8 cellular contexts compared by ENCODE assay signal in genomic region chr22:20206709-20207215, GRCh38. TPM values are rescaled to one million over a fixed set of nuclear protein-coding genes. Genes with fewer than 3 reads are reported as not detected.
DNase-seq lines count a peak whose midpoint lies in the region; ATAC-seq and TF ChIP-seq lines count a peak whose summit lies in the region.

No MANE protein-coding gene starts in this region.

- no peak for TF ChIP-seq POLR2A in ovary (IDR thresholded peaks at IDR 0.05)

- no peak for TF ChIP-seq EP300 in ovary (IDR thresholded peaks at IDR 0.05)

- TF ChIP-seq CTCF in Panc1 (IDR thresholded peaks at IDR 0.05) (no peak), ovary (IDR thresholded peaks at IDR 0.05) (no peak)

- POLR2A ChIA-PET in activated CD4-positive, alpha-beta T cell treated with anti-CD3 and anti-CD28 coated beads, Interleukin-2, amount 10 ng/mL, durations not matched to agents 7 days and 5 days (lab: Charles Lee), result no interaction called here
- POLR2A ChIA-PET in Panc1 (lab: Charles Lee), result no interaction called here

- peak overlapping the region; percentile 91 for H3K4me3 Mint-ChIP-seq in activated CD4-positive, alpha-beta T cell treated with anti-CD3 and anti-CD28 coated beads, Interleukin-2, amount 10 ng/mL, durations not matched to agents 7 days and 5 days

- no peaks in the 10 kb centered on the region for H3K9me3 Mint-ChIP-seq in activated CD4-positive, alpha-beta T cell treated with anti-CD3 and anti-CD28 coated beads, Interleukin-2, amount 10 ng/mL, durations not matched to agents 7 days and 5 days

- H3K27ac Mint-ChIP-seq in activated CD4-positive, alpha-beta T cell treated with anti-CD3 and anti-CD28 coated beads, Interleukin-2, amount 10 ng/mL, durations not matched to agents 7 days and 5 days, result peak overlapping the region; percentile 98

- H3K9me3 ChIP-seq in Panc1 (ENCODE audit: control insufficient read depth, insufficient read depth, low read depth, low read length) (no peaks in the 10 kb centered on the region), endocrine pancreas (ENCODE audit: control insufficient read depth, low read length) (no peaks in the 10 kb centered on the region), ovary (no peaks in the 10 kb centered on the region)

- CTCF ChIA-PET in activated CD4-positive, alpha-beta T cell treated with anti-CD3 and anti-CD28 coated beads, Interleukin-2, amount 10 ng/mL, durations not matched to agents 7 days and 5 days (lab: Charles Lee), result interaction anchor here (1.0 kb wide), 1 partner anchor 30 kb away, joined by 3 read pairs; no protein-coding TSS in a partner anchor
- CTCF ChIA-PET in Panc1 (lab: Charles Lee), result no interaction called here

- H3K4me3 ChIP-seq in Panc1 (ENCODE audit: low read depth in 2 of 2, low read length in 2 of 2), result peak overlapping the region; percentile 40 to 57
- no peak overlapping the region for H3K4me3 ChIP-seq in endocrine pancreas (ENCODE audit: control insufficient read depth, insufficient read depth, low read length)
- peak overlapping the region; percentile 45 for H3K4me3 ChIP-seq in ovary

- no TSS peak for BruUV-seq in Panc1 (replicated peaks; lab: Mats Ljungman, UMichigan)

- H3K27ac ChIP-seq in Panc1 (ENCODE audit: low read length), result peak overlapping the region; percentile 84
- peak overlapping the region in 1 of 2 donors; percentile 49 for H3K27ac ChIP-seq in ovary

- no peaks in the 10 kb centered on the region for H3K27me3 ChIP-seq in Panc1 (ENCODE audit: control insufficient read depth, insufficient read depth, low read length)
- H3K27me3 ChIP-seq in endocrine pancreas (ENCODE audit: control insufficient read depth, insufficient read depth, low read length), result no peaks in the 10 kb centered on the region
- H3K27me3 ChIP-seq in ovary, result no peaks in the 10 kb centered on the region

- peak; percentile 27 for DNase-seq in activated CD4-positive, alpha-beta T cell treated with anti-CD3 and anti-CD28 coated beads, Interleukin-2, amount 10 ng/mL, durations not matched to agents 7 days and 5 days
- DNase-seq in activated CD4-positive, alpha-beta T cell treated with anti-CD3 and anti-CD28 coated beads for 4 hours, result no peak
- DNase-seq in Panc1 (ENCODE audit: low read depth, low spot score) (no peak), ovary (no peak), NCI-H524 treated with DMSO at 0.1 percent for 48 hours (lab: John Stamatoyannopoulos, UW) (no peak)

- H3K36me3 ChIP-seq in Panc1 (ENCODE audit: control insufficient read depth, insufficient read depth, low read length) (no peaks in the 10 kb centered on the region; the same call in 1 of the 2 replicates), endocrine pancreas (ENCODE audit: control insufficient read depth, insufficient read depth, low read length) (no peaks in the 10 kb centered on the region), ovary (no peaks in the 10 kb centered on the region)

- 17 to 52% (median 18%) methylated on average over 7 to 9 of the region's 9 CpGs for WGBS in ovary, 3 donors

- H3K36me3 Mint-ChIP-seq in activated CD4-positive, alpha-beta T cell treated with anti-CD3 and anti-CD28 coated beads, Interleukin-2, amount 10 ng/mL, durations not matched to agents 7 days and 5 days (ENCODE audit: low read depth), result no peaks in the 10 kb centered on the region

- intact Hi-C loops in Panc1 (cut with micrococcal nuclease; ENCODE audit: unreplicated experiment), result no loop called here
- intact Hi-C loops in ovary (cut with DNase I), result no loop called here

- ATAC-seq in Panc1 (peak; percentile 18), HG03196 (IDR thresholded peaks at IDR 0.05; ENCODE audit: unreplicated experiment) (no peak), GM21825 (IDR thresholded peaks at IDR 0.05; ENCODE audit: unreplicated experiment) (no peak)

- no peaks in the 10 kb centered on the region for H3K27me3 Mint-ChIP-seq in activated CD4-positive, alpha-beta T cell treated with anti-CD3 and anti-CD28 coated beads, Interleukin-2, amount 10 ng/mL, durations not matched to agents 7 days and 5 days

- in situ Hi-C loops in Panc1 (cut with HindIII; ENCODE audit: low pct_unique_long_range_greater_than_20kb, low sequenced_read_pairs), result no loop called here

- H3K4me1 ChIP-seq in Panc1 (ENCODE audit: control insufficient read depth, insufficient read depth, low read length) (peaks cover 10% of the 10 kb centered on the region), endocrine pancreas (ENCODE audit: control insufficient read depth, insufficient read depth, low read length) (no peaks in the 10 kb centered on the region), ovary (ENCODE audit: insufficient read depth) (peaks cover 23% of the 10 kb centered on the region)

- peaks cover 23% of the 10 kb centered on the region for H3K4me1 Mint-ChIP-seq in activated CD4-positive, alpha-beta T cell treated with anti-CD3 and anti-CD28 coated beads, Interleukin-2, amount 10 ng/mL, durations not matched to agents 7 days and 5 days

- H3K9ac ChIP-seq in endocrine pancreas (ENCODE audit: control insufficient read depth, insufficient read depth, low read length), result peak overlapping the region; percentile 11

RNA-seq across cellular contexts. Expression of gene CCDC188, which starts 55.9 kb away (rescaled TPM):
- total RNA-seq in activated CD4-positive, alpha-beta T cell treated with anti-CD3 and anti-CD28 coated beads, Interleukin-2, amount 10 ng/mL, durations not matched to agents 7 days and 5 days, result under 1 TPM; 0.12 to 0.23 TPM
- not detected for total RNA-seq in Panc1 (2021; ENCODE audit: unreplicated experiment)
- not detected for polyA plus RNA-seq in Panc1 (2012; ENCODE audit: insufficient read length)
- 1 to 10 TPM in 1 of 7 donors, under 1 TPM in 6; 0.27 to 1.1 (median 0.36) TPM for total RNA-seq in ovary
- polyA plus RNA-seq in ovary, result under 1 TPM in 1 of 2 donors, not detected in 1; 0.74 TPM
